ENCODE assay signal across 18 cellular contexts in the genomic region with DNA sequence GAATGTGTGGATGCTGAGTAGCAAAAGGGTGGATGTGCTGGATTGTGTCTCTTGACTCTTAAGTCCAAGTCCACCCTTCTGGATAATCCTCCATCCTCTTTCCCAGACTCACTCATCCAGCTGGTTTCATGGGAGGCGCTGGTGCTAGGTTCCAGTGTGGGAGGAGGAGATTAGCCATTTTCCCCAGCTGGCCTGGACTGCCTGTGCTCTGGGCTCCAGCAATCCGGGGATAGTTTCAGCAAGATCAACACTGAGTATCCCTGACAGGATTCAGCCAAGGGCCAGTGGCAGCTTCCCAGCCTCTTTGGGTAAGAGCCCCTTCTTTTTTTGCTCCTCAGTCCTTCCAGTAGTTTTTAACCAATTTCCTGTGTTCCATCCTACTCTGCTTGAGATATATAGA. TPM values are rescaled to one million over a fixed set of nuclear protein-coding genes. Genes with fewer than 3 reads are reported as not detected.
DNase-seq lines count a peak whose midpoint lies in the region; ATAC-seq, FAIRE-seq and TF ChIP-seq lines count a peak whose summit lies in the region.
"Had no signal": no experiment of that assay in that cellular context is flagged by ENCODE, and none has a peak within 500 bp of the region (broad histone marks: within the 10 kb centered on the region; RNA-seq: fewer than 3 reads in every experiment).

No MANE protein-coding gene starts in this region.

- H3K36me3 ChIP-seq in H1 (ENCODE audit: control insufficient read depth in 2 of 4, insufficient read depth in 4 of 4, low read length in 3 of 4) (no peaks in the 10 kb centered on the region), trophoblast cell (ENCODE audit: control insufficient read depth in 1 of 2, insufficient read depth in 2 of 2, low read length in 2 of 2) (no peaks in the 10 kb centered on the region)

- no peaks in the 10 kb centered on the region for H3K23me2 ChIP-seq in H1 (ENCODE audit: low read depth, low read length)

- no peak overlapping the region for H2BK5ac ChIP-seq in H1 (ENCODE audit: low read depth, low read length)
- peak overlapping the region; percentile 66 for H2BK5ac ChIP-seq in trophoblast cell (ENCODE audit: low read depth, low read length, poor library complexity)

- no peak overlapping the region for H4K91ac ChIP-seq in H1 (replicated peaks; ENCODE audit: insufficient read length, low read length)
- H4K91ac ChIP-seq in trophoblast cell (ENCODE audit: low read depth, low read length) = peak overlapping the region; percentile 85

- no peak overlapping the region for H2BK120ac ChIP-seq in H1 (replicated peaks; ENCODE audit: low read depth, low read length)
- H2BK120ac ChIP-seq in trophoblast cell (ENCODE audit: insufficient read depth, low read length, poor library complexity) = peak overlapping the region; percentile 83

- H4K5ac ChIP-seq in H1 (ENCODE audit: insufficient read length, low read depth, low read length) = no peak overlapping the region

- H2BK12ac ChIP-seq in H1 (ENCODE audit: low read depth, low read length) (no peak overlapping the region), trophoblast cell (ENCODE audit: low read length) (peak overlapping the region; percentile 98)

- CTCF ChIA-PET in H1 (lab: Charles Lee; ENCODE audit: partially characterized antibody) = interaction anchor here (1.2 to 10.0 kb wide), 8 partner anchors 10 to 127 kb away, joined by 3 to 59 read pairs (median 4); a partner anchor contains a TSS

- no peak for TF ChIP-seq EP300 in H1 (IDR thresholded peaks at IDR 0.05; ENCODE audit: borderline replicate concordance in 1 of 2, low read depth in 2 of 2, low read length in 2 of 2)

- ATAC-seq in left ventricle myocardium superior (peak; percentile 87), GM21367 (IDR thresholded peaks at IDR 0.05; ENCODE audit: unreplicated experiment) (no peak)
- ATAC-seq: SK-N-SH treated with all-trans-retinoic acid at 6 μM for 48 hours had no signal

- no peaks in the 10 kb centered on the region for H3K9me3 ChIP-seq in H1 (ENCODE audit: insufficient read depth in 2 of 2, low read depth in 1 of 2, low read length in 1 of 2)
- peaks cover 2% of the 10 kb centered on the region for H3K9me3 ChIP-seq in trophoblast cell (ENCODE audit: insufficient read depth, low read depth, low read length)

- WGBS in H1 (ENCODE audit: extremely low coverage in 1 of 2, insufficient coverage in 1 of 2, insufficient read length in 1 of 2, insufficient replicate concordance in 2 of 2, low coverage in 1 of 2, low lambda C conversion rate in 2 of 2, missing lambda C conversion rate in 1 of 2), 2 experiments = 82% methylated on average over 2 of the region's 2 CpGs; no CpG with 5 or more reads in 1 of the 2 experiments
- whole genome bisulfite sequencing in trophoblast cell (ENCODE audit: extremely low coverage, insufficient coverage, insufficient read length) = no CpG with 5 or more reads among the region's 2 CpGs

- H4K20me1 ChIP-seq in H1 (replicated peaks in 1 of 2; ENCODE audit: control insufficient read depth in 1 of 2, insufficient read depth in 2 of 2, low read length in 2 of 2) = no peaks in the 10 kb centered on the region

- TF ChIP-seq POLR2A in H1 (IDR thresholded peaks at IDR 0.05; ENCODE audit: control extremely low read depth in 1 of 2, low read depth in 2 of 2, low read length in 2 of 2) = no peak

- H3K27ac ChIP-seq in H1 (ENCODE audit: low read depth, low read length) (no peak overlapping the region), trophoblast cell (ENCODE audit: low read depth, low read length) (peak overlapping the region; percentile 64)

- H3K14ac ChIP-seq in H1 (ENCODE audit: insufficient read length) (no peak overlapping the region), trophoblast cell (ENCODE audit: low read length) (peak overlapping the region; percentile 70)

- H3K4me2 ChIP-seq in H1 (ENCODE audit: insufficient read depth in 1 of 2, low read depth in 2 of 2, low read length in 2 of 2) = no peak overlapping the region
- no peak overlapping the region for H3K4me2 ChIP-seq in trophoblast cell (ENCODE audit: low read length)

- no peak overlapping the region for H3K23ac ChIP-seq in H1 (ENCODE audit: insufficient read length)
- H3K23ac ChIP-seq in trophoblast cell (ENCODE audit: low read length) = no peak overlapping the region

- DNase-seq in NCI-H82 treated with DMSO at 0.1 percent for 48 hours (lab: John Stamatoyannopoulos, UW; ENCODE audit: unreplicated experiment) = peak; percentile 71
- DNase-seq in H1 (ENCODE audit: low read depth in 1 of 2, low spot score in 2 of 2) = no peak
- peak; percentile 73 for DNase-seq in left ventricle myocardium superior
- peak; percentile 27 to 65 for DNase-seq in trophoblast cell
- no peak for DNase-seq in NCI-H2029 (lab: John Stamatoyannopoulos, UW)
- DNase-seq in NCI-H748 treated with DMSO at 0.1 percent for 48 hours (lab: John Stamatoyannopoulos, UW) = no peak
- DNase-seq in LoVo (ENCODE audit: low spot score) = no peak
- DNase-seq: H7, IMR-90, Kasumi-1, NCI-H1105 treated with DMSO at 0.1 percent for 48 hours, NCI-H187, NCI-H774, SHP77 had no signal

- H3K9ac ChIP-seq in H1 (replicated peaks in 1 of 4; ENCODE audit: extremely low read depth in 1 of 4, low read depth in 3 of 4, low read length in 3 of 4) (no peak overlapping the region), trophoblast cell (ENCODE audit: low read length) (no peak overlapping the region)

- H3K79me2 ChIP-seq in H1 (ENCODE audit: control insufficient read depth in 1 of 2, insufficient read depth in 2 of 2, low read length in 2 of 2) = no peaks in the 10 kb centered on the region
- peaks cover 3% of the 10 kb centered on the region for H3K79me2 ChIP-seq in trophoblast cell (ENCODE audit: control insufficient read depth, insufficient read depth, low read length, poor library complexity)

- H3K4me3 ChIP-seq in H1 (ENCODE audit: extremely low read depth in 1 of 4, insufficient read depth in 2 of 4, low read depth in 3 of 4, low read length in 4 of 4) = no peak overlapping the region
- no peak overlapping the region for H3K4me3 ChIP-seq in trophoblast cell (ENCODE audit: low read depth, low read length)

- POLR2A ChIA-PET in H1 (lab: Charles Lee; ENCODE audit: partially characterized antibody) = interaction anchor here (3.0 kb wide), 1 partner anchor 23 kb away, joined by 7 read pairs; no protein-coding TSS in a partner anchor

- H4K12ac ChIP-seq in trophoblast cell (ENCODE audit: low read depth, low read length) = no peak overlapping the region

- H4K8ac ChIP-seq in H1 (ENCODE audit: extremely low read depth, insufficient read depth, low read length) = no peak overlapping the region
- H4K8ac ChIP-seq in trophoblast cell (ENCODE audit: low read depth, low read length) = peak overlapping the region; percentile 61

- no peak overlapping the region for H2BK20ac ChIP-seq in H1 (ENCODE audit: low read length)

- TF ChIP-seq CTCF in H1 (IDR thresholded peaks at IDR 0.05; ENCODE audit: control extremely low read depth in 1 of 3, insufficient read depth in 1 of 3, low read depth in 1 of 3, low read length in 3 of 3) = no peak

- no peaks in the 10 kb centered on the region for H3K79me1 ChIP-seq in H1 (ENCODE audit: low read depth, low read length)
- peaks cover 21% of the 10 kb centered on the region for H3K79me1 ChIP-seq in trophoblast cell (ENCODE audit: low read length)

- H3K18ac ChIP-seq in H1 (ENCODE audit: extremely low read depth, low read length) = no peak overlapping the region
- H3K18ac ChIP-seq in trophoblast cell (ENCODE audit: low read length) = peak overlapping the region; percentile 88

- TF ChIP-seq RAD21 in H1 (IDR thresholded peaks at IDR 0.05 in 1 of 2, conservative IDR thresholded peaks at IDR 0.05 in 1 of 2; ENCODE audit: low read depth in 2 of 2, low read length in 2 of 2) = no peak

- no peak for FAIRE-seq in H1 (lab: Jason Lieb, UNC)

- H3K4me1 ChIP-seq in H1 (replicated peaks in 1 of 4; ENCODE audit: control insufficient read depth in 3 of 4, insufficient read depth in 4 of 4, low read length in 3 of 4) (peaks cover 5 to 11% (median 9%) of the 10 kb centered on the region in 4 experiments), trophoblast cell (ENCODE audit: control insufficient read depth in 1 of 2, insufficient read depth in 2 of 2, low read length in 2 of 2) (peaks cover 15 to 24% of the 10 kb centered on the region in 2 experiments)

- H3K27me3 ChIP-seq in H1 (replicated peaks in 1 of 4; ENCODE audit: control insufficient read depth in 3 of 4, extremely low read depth in 1 of 4, insufficient read depth in 3 of 4, low read length in 3 of 4) (no peaks in the 10 kb centered on the region), trophoblast cell (ENCODE audit: insufficient read depth, low read length) (no peaks in the 10 kb centered on the region)

- H3K4ac ChIP-seq in H1 (replicated peaks; ENCODE audit: insufficient read length, low read depth, low read length) = no peak overlapping the region
- H3K4ac ChIP-seq in trophoblast cell (ENCODE audit: low read depth, low read length) = peak overlapping the region; percentile 70

- H2AK5ac ChIP-seq in H1 (ENCODE audit: low read depth, low read length) = no peak overlapping the region
- peak overlapping the region; percentile 79 for H2AK5ac ChIP-seq in trophoblast cell (ENCODE audit: low read length)

- H2AFZ ChIP-seq in H1 (ENCODE audit: low read length) (peak overlapping the region; percentile 88; the same call in 1 of the 2 replicates), trophoblast cell (ENCODE audit: insufficient read depth, low read length, poor library complexity) (no peak overlapping the region)

- H3K56ac ChIP-seq in H1 (replicated peaks; ENCODE audit: insufficient read length, low read depth, low read length) = no peak overlapping the region

- intact Hi-C loops in left ventricle myocardium superior (cut with micrococcal nuclease) = no loop called here

- H2BK15ac ChIP-seq in H1 (ENCODE audit: low read length) = no peak overlapping the region; the same call in 1 of the 2 replicates

RNA-seq across cellular contexts. Expression of a gene that starts 21.7 kb away (rescaled TPM):
- total RNA-seq in H1 (2021; fragmentation: NEBNext Ultra II Directional; extraction: Animal tissue kit (Norgen Biotek cat#: 25700)) = 5.5 and 5.8 TPM in 2 replicates
- 3.9 and 4.9 TPM in 2 replicates for polyA plus RNA-seq in H1 (2011; rRNA removed)
- polyA plus RNA-seq in H1 (2011; cell fraction: cytosol; rRNA removed) = 3.8 TPM
- polyA plus RNA-seq in H1 (2011; cell fraction: nucleus; rRNA removed) = 3.8 TPM
- polyA plus RNA-seq in H1 (2012, experiment 1 of 2) = 2.7 to 5.3 TPM (median 4.3 TPM) in 4 replicates
- polyA plus RNA-seq in H1 (2012, experiment 2 of 2) = 3.1 TPM
- 5.8 TPM for polyA plus RNA-seq in H1 (2013, experiment 1 of 2)
- polyA plus RNA-seq in H1 (2013, experiment 2 of 2) = 5.7 TPM
- polyA minus RNA-seq in H1 (2011; rRNA and poly(A)+ RNA removed) = 2.6 and 3.0 TPM in 2 replicates
- polyA minus RNA-seq in H1 (2011; cell fraction: cytosol; rRNA and poly(A)+ RNA removed) = 5.1 TPM
- polyA minus RNA-seq in H1 (2011; cell fraction: nucleus; rRNA and poly(A)+ RNA removed) = 5.2 TPM
- 2.4 TPM for total RNA-seq in left ventricle myocardium superior
- 24.9 and 29.2 TPM in 2 replicates for polyA plus RNA-seq in trophoblast cell (2013)
- total RNA-seq: HT1080 had no signal
- polyA plus RNA-seq: CD14-positive monocyte had no signal

Comparison
In these comparisons a context has a peak if more than half of its experiments do, and no peak if none do; other contexts are left out.
1. DNase-seq: peak in NCI-H82 treated with DMSO at 0.1 percent for 48 hours (single experiment), left ventricle myocardium superior (single experiment) and trophoblast cell (2 of 2); none in H1 (0 of 2), NCI-H2029 (single experiment), NCI-H748 treated with DMSO at 0.1 percent for 48 hours (single experiment) and LoVo (single experiment).